1 cellular context compared by ENCODE assay signal in the genomic region with DNA sequence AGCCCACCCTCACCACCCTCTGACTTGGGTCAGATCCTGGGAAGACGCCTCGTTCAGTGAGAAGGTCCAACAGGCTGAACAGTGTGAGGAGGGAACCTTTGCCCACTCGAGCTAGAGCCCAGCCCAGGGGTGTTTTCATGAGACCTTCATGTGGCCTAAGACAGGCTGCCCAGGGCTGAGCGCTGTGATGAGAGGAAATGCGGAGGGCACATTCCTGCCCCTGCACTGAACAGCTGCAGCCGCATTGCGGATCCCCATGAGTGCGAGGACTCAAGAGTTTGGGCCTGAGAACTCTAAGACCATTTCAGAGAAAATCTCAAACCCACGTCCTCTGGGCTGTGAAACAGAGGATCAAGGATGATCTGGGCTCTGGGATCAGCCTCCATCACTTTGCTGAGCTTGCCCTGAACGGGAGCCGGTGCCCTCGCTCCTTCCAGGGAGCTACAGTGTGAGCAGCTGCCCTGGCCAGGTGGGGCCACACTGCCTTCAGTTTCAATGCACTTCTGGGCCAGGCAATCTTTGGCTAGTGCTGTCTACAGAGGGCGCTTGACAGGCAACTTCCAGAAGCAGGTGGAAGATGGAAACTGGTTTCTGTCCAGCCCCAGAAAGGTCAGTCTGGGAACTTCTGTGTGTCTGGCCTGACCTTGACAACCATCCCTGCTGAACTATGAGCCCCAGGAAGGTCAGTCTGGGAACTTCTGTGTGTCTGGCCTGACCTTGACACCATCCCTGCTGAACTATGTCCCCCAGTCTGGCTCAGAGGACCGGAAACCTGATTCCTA.
A peak's percentile ranks its signal among the peaks of the same experiment; 100 is the strongest.
TF ChIP-seq lines count a peak whose summit lies in the region.

No MANE protein-coding gene starts in this region.

TF ChIP-seq in HepG2, 621 proteins besides CTCF, POLR2A, EP300 and RAD21 (continued from another document and continues in another):
- TF ChIP-seq, protein P1, sequence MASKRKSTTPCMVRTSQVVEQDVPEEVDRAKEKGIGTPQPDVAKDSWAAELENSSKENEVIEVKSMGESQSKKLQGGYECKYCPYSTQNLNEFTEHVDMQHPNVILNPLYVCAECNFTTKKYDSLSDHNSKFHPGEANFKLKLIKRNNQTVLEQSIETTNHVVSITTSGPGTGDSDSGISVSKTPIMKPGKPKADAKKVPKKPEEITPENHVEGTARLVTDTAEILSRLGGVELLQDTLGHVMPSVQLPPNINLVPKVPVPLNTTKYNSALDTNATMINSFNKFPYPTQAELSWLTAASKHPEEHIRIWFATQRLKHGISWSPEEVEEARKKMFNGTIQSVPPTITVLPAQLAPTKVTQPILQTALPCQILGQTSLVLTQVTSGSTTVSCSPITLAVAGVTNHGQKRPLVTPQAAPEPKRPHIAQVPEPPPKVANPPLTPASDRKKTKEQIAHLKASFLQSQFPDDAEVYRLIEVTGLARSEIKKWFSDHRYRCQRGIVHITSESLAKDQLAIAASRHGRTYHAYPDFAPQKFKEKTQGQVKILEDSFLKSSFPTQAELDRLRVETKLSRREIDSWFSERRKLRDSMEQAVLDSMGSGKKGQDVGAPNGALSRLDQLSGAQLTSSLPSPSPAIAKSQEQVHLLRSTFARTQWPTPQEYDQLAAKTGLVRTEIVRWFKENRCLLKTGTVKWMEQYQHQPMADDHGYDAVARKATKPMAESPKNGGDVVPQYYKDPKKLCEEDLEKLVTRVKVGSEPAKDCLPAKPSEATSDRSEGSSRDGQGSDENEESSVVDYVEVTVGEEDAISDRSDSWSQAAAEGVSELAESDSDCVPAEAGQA (IDR thresholded peaks at IDR 0.05; ENCODE audit: low read depth) = no peak
- TF ChIP-seq, protein P1 (CRISPR knock-in tag; IDR thresholded peaks at IDR 0.05; ENCODE audit: borderline replicate concordance) = no peak
- TF ChIP-seq ZNF768 (CRISPR knock-in tag; IDR thresholded peaks at IDR 0.05) (no peak), MED13 (CRISPR knock-in tag; IDR thresholded peaks at IDR 0.05) (no peak), MYC (CRISPR knock-in tag; IDR thresholded peaks at IDR 0.05; ENCODE audit: borderline replicate concordance) (peak; percentile 78), ZNF17 (CRISPR knock-in tag; IDR thresholded peaks at IDR 0.05) (no peak), ZNF260 (CRISPR knock-in tag; IDR thresholded peaks at IDR 0.05; ENCODE audit: borderline replicate concordance, low read depth) (no peak), YEATS2 (CRISPR knock-in tag; IDR thresholded peaks at IDR 0.05; ENCODE audit: borderline replicate concordance) (no peak), TCF12 (IDR thresholded peaks at IDR 0.05) (no peak), TCF12 (CRISPR knock-in tag; IDR thresholded peaks at IDR 0.05) (0 out of 2 replicates have a peak, but pooled peaks have one; percentile 31), KMT2B (CRISPR knock-in tag; IDR thresholded peaks at IDR 0.05) (no peak), ATRX (CRISPR knock-in tag; IDR thresholded peaks at IDR 0.05; ENCODE audit: borderline replicate concordance) (no peak), GFI1 (CRISPR knock-in tag; IDR thresholded peaks at IDR 0.05; ENCODE audit: borderline replicate concordance) (peak; percentile 63; the same call in 1 of the 2 replicates), ZFY (CRISPR knock-in tag; IDR thresholded peaks at IDR 0.05) (peak; percentile 37; the same call in 1 of the 2 replicates), HES4 (CRISPR knock-in tag; IDR thresholded peaks at IDR 0.05; ENCODE audit: borderline replicate concordance) (no peak), CBX5 (CRISPR knock-in tag; IDR thresholded peaks at IDR 0.05; ENCODE audit: borderline replicate concordance) (no peak), NRL (CRISPR knock-in tag; IDR thresholded peaks at IDR 0.05; ENCODE audit: borderline replicate concordance) (no peak), POGZ (CRISPR knock-in tag; IDR thresholded peaks at IDR 0.05) (peak; percentile 78), ZFAT (CRISPR knock-in tag; conservative IDR thresholded peaks at IDR 0.05) (no peak)
- TF ChIP-seq, protein P2, sequence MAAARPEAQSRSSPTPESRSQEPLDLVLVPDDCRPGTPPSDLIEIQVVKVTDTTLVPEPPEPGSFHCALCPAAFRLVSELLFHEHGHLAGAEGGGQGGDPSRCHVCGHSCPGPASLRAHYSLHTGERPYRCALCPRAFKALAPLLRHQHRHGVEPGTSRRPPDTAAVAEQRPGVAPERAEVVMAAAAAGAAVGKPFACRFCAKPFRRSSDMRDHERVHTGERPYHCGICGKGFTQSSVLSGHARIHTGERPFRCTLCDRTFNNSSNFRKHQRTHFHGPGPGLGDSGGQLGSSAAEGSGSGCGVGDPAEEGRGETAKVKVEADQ (CRISPR knock-in tag; IDR thresholded peaks at IDR 0.05; ENCODE audit: borderline replicate concordance) = no peak
- TF ChIP-seq, protein P3, sequence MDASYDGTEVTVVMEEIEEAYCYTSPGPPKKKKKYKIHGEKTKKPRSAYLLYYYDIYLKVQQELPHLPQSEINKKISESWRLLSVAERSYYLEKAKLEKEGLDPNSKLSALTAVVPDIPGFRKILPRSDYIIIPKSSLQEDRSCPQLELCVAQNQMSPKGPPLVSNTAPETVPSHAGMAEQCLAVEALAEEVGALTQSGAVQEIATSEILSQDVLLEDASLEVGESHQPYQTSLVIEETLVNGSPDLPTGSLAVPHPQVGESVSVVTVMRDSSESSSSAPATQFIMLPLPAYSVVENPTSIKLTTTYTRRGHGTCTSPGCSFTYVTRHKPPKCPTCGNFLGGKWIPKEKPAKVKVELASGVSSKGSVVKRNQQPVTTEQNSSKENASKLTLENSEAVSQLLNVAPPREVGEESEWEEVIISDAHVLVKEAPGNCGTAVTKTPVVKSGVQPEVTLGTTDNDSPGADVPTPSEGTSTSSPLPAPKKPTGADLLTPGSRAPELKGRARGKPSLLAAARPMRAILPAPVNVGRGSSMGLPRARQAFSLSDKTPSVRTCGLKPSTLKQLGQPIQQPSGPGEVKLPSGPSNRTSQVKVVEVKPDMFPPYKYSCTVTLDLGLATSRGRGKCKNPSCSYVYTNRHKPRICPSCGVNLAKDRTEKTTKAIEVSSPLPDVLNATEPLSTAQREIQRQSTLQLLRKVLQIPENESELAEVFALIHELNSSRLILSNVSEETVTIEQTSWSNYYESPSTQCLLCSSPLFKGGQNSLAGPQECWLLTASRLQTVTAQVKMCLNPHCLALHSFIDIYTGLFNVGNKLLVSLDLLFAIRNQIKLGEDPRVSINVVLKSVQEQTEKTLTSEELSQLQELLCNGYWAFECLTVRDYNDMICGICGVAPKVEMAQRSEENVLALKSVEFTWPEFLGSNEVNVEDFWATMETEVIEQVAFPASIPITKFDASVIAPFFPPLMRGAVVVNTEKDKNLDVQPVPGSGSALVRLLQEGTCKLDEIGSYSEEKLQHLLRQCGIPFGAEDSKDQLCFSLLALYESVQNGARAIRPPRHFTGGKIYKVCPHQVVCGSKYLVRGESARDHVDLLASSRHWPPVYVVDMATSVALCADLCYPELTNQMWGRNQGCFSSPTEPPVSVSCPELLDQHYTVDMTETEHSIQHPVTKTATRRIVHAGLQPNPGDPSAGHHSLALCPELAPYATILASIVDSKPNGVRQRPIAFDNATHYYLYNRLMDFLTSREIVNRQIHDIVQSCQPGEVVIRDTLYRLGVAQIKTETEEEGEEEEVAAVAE (CRISPR knock-in tag; IDR thresholded peaks at IDR 0.05; ENCODE audit: borderline replicate concordance) = no peak
- TF ChIP-seq, protein P4, sequence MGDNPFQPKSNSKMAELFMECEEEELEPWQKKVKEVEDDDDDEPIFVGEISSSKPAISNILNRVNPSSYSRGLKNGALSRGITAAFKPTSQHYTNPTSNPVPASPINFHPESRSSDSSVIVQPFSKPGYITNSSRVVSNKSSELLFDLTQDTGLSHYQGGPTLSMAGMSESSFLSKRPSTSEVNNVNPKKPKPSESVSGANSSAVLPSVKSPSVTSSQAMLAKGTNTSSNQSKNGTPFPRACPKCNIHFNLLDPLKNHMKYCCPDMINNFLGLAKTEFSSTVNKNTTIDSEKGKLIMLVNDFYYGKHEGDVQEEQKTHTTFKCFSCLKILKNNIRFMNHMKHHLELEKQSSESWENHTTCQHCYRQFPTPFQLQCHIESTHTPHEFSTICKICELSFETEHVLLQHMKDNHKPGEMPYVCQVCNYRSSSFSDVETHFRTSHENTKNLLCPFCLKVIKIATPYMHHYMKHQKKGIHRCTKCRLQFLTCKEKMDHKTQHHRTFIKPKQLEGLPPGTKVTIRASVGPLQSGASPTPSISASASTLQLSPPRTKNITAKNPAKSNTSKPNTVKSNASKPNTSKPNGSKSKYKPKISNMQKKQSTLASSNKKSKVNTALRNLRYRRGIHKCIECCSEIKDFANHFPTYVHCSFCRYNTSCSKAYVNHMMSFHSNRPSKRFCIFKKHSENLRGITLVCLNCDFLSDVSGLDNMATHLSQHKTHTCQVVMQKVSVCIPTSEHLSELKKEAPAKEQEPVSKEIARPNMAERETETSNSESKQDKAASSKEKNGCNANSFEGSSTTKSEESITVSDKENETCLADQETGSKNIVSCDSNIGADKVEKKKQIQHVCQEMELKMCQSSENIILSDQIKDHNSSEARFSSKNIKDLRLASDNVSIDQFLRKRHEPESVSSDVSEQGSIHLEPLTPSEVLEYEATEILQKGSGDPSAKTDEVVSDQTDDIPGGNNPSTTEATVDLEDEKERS (CRISPR knock-in tag; IDR thresholded peaks at IDR 0.05) = peak; percentile 85
- TF ChIP-seq, protein P5, sequence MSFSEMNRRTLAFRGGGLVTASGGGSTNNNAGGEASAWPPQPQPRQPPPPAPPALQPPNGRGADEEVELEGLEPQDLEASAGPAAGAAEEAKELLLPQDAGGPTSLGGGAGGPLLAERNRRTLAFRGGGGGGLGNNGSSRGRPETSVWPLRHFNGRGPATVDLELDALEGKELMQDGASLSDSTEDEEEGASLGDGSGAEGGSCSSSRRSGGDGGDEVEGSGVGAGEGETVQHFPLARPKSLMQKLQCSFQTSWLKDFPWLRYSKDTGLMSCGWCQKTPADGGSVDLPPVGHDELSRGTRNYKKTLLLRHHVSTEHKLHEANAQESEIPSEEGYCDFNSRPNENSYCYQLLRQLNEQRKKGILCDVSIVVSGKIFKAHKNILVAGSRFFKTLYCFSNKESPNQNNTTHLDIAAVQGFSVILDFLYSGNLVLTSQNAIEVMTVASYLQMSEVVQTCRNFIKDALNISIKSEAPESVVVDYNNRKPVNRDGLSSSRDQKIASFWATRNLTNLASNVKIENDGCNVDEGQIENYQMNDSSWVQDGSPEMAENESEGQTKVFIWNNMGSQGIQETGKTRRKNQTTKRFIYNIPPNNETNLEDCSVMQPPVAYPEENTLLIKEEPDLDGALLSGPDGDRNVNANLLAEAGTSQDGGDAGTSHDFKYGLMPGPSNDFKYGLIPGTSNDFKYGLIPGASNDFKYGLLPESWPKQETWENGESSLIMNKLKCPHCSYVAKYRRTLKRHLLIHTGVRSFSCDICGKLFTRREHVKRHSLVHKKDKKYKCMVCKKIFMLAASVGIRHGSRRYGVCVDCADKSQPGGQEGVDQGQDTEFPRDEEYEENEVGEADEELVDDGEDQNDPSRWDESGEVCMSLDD (CRISPR knock-in tag; IDR thresholded peaks at IDR 0.05; ENCODE audit: borderline replicate concordance) = no peak
- TF ChIP-seq, protein P6, sequence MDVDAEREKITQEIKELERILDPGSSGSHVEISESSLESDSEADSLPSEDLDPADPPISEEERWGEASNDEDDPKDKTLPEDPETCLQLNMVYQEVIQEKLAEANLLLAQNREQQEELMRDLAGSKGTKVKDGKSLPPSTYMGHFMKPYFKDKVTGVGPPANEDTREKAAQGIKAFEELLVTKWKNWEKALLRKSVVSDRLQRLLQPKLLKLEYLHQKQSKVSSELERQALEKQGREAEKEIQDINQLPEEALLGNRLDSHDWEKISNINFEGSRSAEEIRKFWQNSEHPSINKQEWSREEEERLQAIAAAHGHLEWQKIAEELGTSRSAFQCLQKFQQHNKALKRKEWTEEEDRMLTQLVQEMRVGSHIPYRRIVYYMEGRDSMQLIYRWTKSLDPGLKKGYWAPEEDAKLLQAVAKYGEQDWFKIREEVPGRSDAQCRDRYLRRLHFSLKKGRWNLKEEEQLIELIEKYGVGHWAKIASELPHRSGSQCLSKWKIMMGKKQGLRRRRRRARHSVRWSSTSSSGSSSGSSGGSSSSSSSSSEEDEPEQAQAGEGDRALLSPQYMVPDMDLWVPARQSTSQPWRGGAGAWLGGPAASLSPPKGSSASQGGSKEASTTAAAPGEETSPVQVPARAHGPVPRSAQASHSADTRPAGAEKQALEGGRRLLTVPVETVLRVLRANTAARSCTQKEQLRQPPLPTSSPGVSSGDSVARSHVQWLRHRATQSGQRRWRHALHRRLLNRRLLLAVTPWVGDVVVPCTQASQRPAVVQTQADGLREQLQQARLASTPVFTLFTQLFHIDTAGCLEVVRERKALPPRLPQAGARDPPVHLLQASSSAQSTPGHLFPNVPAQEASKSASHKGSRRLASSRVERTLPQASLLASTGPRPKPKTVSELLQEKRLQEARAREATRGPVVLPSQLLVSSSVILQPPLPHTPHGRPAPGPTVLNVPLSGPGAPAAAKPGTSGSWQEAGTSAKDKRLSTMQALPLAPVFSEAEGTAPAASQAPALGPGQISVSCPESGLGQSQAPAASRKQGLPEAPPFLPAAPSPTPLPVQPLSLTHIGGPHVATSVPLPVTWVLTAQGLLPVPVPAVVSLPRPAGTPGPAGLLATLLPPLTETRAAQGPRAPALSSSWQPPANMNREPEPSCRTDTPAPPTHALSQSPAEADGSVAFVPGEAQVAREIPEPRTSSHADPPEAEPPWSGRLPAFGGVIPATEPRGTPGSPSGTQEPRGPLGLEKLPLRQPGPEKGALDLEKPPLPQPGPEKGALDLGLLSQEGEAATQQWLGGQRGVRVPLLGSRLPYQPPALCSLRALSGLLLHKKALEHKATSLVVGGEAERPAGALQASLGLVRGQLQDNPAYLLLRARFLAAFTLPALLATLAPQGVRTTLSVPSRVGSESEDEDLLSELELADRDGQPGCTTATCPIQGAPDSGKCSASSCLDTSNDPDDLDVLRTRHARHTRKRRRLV (CRISPR knock-in tag; IDR thresholded peaks at IDR 0.05) = no peak
